In genomic region chr1:38775175-38775845, GRCh38 we compare ENCODE assay signal across 24 cellular contexts.
"Had no signal": no experiment of that assay in that cellular context is flagged by ENCODE, and none has a peak within 500 bp of the region (broad histone marks: within the 10 kb centered on the region; RNA-seq: fewer than 3 reads in every experiment).

No MANE protein-coding gene starts in this region.

- H3K27ac ChIP-seq: brain microvascular endothelial cell, cardiac muscle cell, KMS-11, Peyer's patch, RWPE1, SJSA1 had no signal

- H3K36me3 ChIP-seq: brain microvascular endothelial cell, cardiac muscle cell, Peyer's patch, SJSA1 had no signal

- H3K4me2 ChIP-seq: KMS-11 had no signal

- H3K9me3 ChIP-seq: Peyer's patch, SJSA1 had no signal

- DNase-seq: activated B cell treated with CpG ODN at 0.5 μM for 24 hours; activated CD4-positive, alpha-beta T cell treated with anti-CD3 and anti-CD28 coated beads for 1 hour; activated CD4-positive, alpha-beta T cell treated with anti-CD3 and anti-CD28 coated beads, Interleukin-2, amount 10 ng/mL, durations not matched to agents 24 days and 14 days; activated CD4-positive, alpha-beta T cell treated with anti-CD3 and anti-CD28 coated beads, Interleukin-2, amount 50 U/mL, for 48 hours; activated gamma-delta T cell treated with Interleukin-2 at 50 U/mL for 16 hours; activated naive CD4-positive, alpha-beta T cell treated with anti-CD3 and anti-CD28 coated beads, Interleukin-2, amount 10 ng/mL, durations not matched to agents 7 days and 5 days; activated naive CD8-positive, alpha-beta T cell treated with anti-CD3 and anti-CD28 coated beads for 36 hours; activated T-cell treated with anti-CD3 and anti-CD28 coated beads for 4 hours; activated T-cell treated with anti-CD3 and anti-CD28 coated beads, Interleukin-2, amount 50 U/mL, for 48 hours; brain microvascular endothelial cell; NCI-H1092 treated with DMSO at 0.1 percent for 48 hours; NCI-H1436; NCI-H187 treated with DMSO at 0.1 percent for 48 hours; NCI-H2081 treated with DMSO at 0.1 percent for 48 hours; NCI-H446 treated with DMSO at 0.1 percent for 48 hours; NCI-H526 treated with DMSO at 0.1 percent for 48 hours; Peyer's patch; Right ventricle myocardium superior; SW 1271; T-helper 9 cell had no signal

- H3K4me3 ChIP-seq: cardiac muscle cell, Peyer's patch, SJSA1 had no signal

- H3K4me1 ChIP-seq: Peyer's patch, SJSA1 had no signal

- H3K9ac ChIP-seq: KMS-11 had no signal

- H3K27me3 ChIP-seq: brain microvascular endothelial cell, cardiac muscle cell, Peyer's patch, SJSA1 had no signal
